ENCODE assay signal across 10 cellular contexts in genomic region chr12:12506541-12506940, GRCh38. TPM values are rescaled to one million over a fixed set of nuclear protein-coding genes. Genes with fewer than 3 reads are reported as not detected.
A peak's percentile ranks its signal among the peaks of the same experiment; 100 is the strongest.
DNase-seq lines count a peak whose midpoint lies in the region; ATAC-seq, FAIRE-seq and TF ChIP-seq lines count a peak whose summit lies in the region.
"Had no signal": no experiment of that assay in that cellular context is flagged by ENCODE, and none has a peak within 500 bp of the region (broad histone marks: within the 10 kb centered on the region; RNA-seq: fewer than 3 reads in every experiment).

No MANE protein-coding gene starts in this region.

- no peaks in the 10 kb centered on the region for H3K36me3 ChIP-seq in BLaER1
- H3K36me3 ChIP-seq in fibroblast of lung (ENCODE audit: control insufficient read depth, insufficient read depth, low read length): no peaks in the 10 kb centered on the region
- no peaks in the 10 kb centered on the region for H3K36me3 ChIP-seq in pancreas
- peaks cover 0 to 2% of the 10 kb centered on the region in 2 experiments for H3K36me3 ChIP-seq in trophoblast cell (ENCODE audit: control insufficient read depth in 1 of 2, insufficient read depth in 2 of 2, low read length in 2 of 2)

- H3K4ac ChIP-seq in trophoblast cell (ENCODE audit: low read depth, low read length): no peak overlapping the region

- WGBS in pancreas, 2 donors: 76 to 85% methylated on average over 3 of the region's 3 CpGs
- no CpG with 5 or more reads among the region's 3 CpGs for WGBS in trophoblast cell (ENCODE audit: extremely low coverage, insufficient coverage, insufficient read length)

- no peak overlapping the region for H2AK5ac ChIP-seq in trophoblast cell (ENCODE audit: low read length)

- ATAC-seq in pancreas: peak in 3 of 4 donors; percentile 24 to 55 (median 42)

- peak overlapping the region; percentile 16; the same call in 1 of the 2 replicates for H3K27ac ChIP-seq in BLaER1
- peak overlapping the region; percentile 71 for H3K27ac ChIP-seq in fibroblast of lung (ENCODE audit: insufficient read depth, low read length)
- peak overlapping the region in 2 of 4 donors; percentile 33 to 56 for H3K27ac ChIP-seq in pancreas
- no peak overlapping the region for H3K27ac ChIP-seq in trophoblast cell (ENCODE audit: low read depth, low read length)
- H3K27ac ChIP-seq: PC-9 had no signal

- H2BK5ac ChIP-seq in trophoblast cell (ENCODE audit: low read depth, low read length, poor library complexity): no peak overlapping the region

- no peaks in the 10 kb centered on the region for H3K9me3 ChIP-seq in BLaER1
- H3K9me3 ChIP-seq in fibroblast of lung (ENCODE audit: control insufficient read depth, insufficient read depth, low read depth, low read length): no peaks in the 10 kb centered on the region
- H3K9me3 ChIP-seq in pancreas: no peaks in the 10 kb centered on the region
- H3K9me3 ChIP-seq in trophoblast cell (ENCODE audit: insufficient read depth, low read depth, low read length): no peaks in the 10 kb centered on the region

- no peak overlapping the region for H4K12ac ChIP-seq in trophoblast cell (ENCODE audit: low read depth, low read length)

- H3K27me3 ChIP-seq in BLaER1: no peaks in the 10 kb centered on the region
- H3K27me3 ChIP-seq in fibroblast of lung (ENCODE audit: control insufficient read depth, insufficient read depth, low read length): no peaks in the 10 kb centered on the region
- no peaks in the 10 kb centered on the region for H3K27me3 ChIP-seq in pancreas
- H3K27me3 ChIP-seq in trophoblast cell (ENCODE audit: insufficient read depth, low read length): no peaks in the 10 kb centered on the region

- no peak overlapping the region for H4K91ac ChIP-seq in trophoblast cell (ENCODE audit: low read depth, low read length)

- no peak overlapping the region for H3K4me3 ChIP-seq in BLaER1
- peak overlapping the region; percentile 0 to 44 (median 25) for H3K4me3 ChIP-seq in fibroblast of lung (replicated peaks in 1 of 4; ENCODE audit: control extremely low read depth in 1 of 4, insufficient read depth in 1 of 4, low read depth in 3 of 4, low read length in 4 of 4)
- no peak overlapping the region for H3K4me3 ChIP-seq in pancreas
- H3K4me3 ChIP-seq in trophoblast cell (ENCODE audit: low read depth, low read length): no peak overlapping the region
- H3K4me3 ChIP-seq: PC-9 had no signal

- H3K4me1 Mint-ChIP-seq in immature natural killer cell: peaks cover 1 to 18% of the 10 kb centered on the region in 2 donors

- H3K14ac ChIP-seq in trophoblast cell (ENCODE audit: low read length): no peak overlapping the region

- H2AFZ ChIP-seq in fibroblast of lung (ENCODE audit: low read length): peak overlapping the region; percentile 10
- no peak overlapping the region for H2AFZ ChIP-seq in trophoblast cell (ENCODE audit: insufficient read depth, low read length, poor library complexity)
- H2AFZ ChIP-seq: PC-9 had no signal

- H3K27me3 Mint-ChIP-seq in immature natural killer cell (ENCODE audit: low read depth in 3 of 3): peaks cover 0 to 2% (median 0%) of the 10 kb centered on the region in 3 donors
- H3K27me3 Mint-ChIP-seq: dendritic cell treated with granulocyte-macrophage colony-stimulating factor and Interleukin-4, amounts not matched to agents 40 ng/mL and 50 ng/mL, for 4 days had no signal

- H3K9ac ChIP-seq in BLaER1 (no peak overlapping the region), fibroblast of lung (ENCODE audit: insufficient read depth, low read length) (no peak overlapping the region), trophoblast cell (ENCODE audit: low read length) (no peak overlapping the region)

- no peak overlapping the region for H3K18ac ChIP-seq in trophoblast cell (ENCODE audit: low read length)

- no peak overlapping the region for H2BK120ac ChIP-seq in trophoblast cell (ENCODE audit: insufficient read depth, low read length, poor library complexity)

- no peak overlapping the region for H3K23ac ChIP-seq in trophoblast cell (ENCODE audit: low read length)

- no peaks in the 10 kb centered on the region for H3K79me1 ChIP-seq in trophoblast cell (ENCODE audit: low read length)

- no peak overlapping the region for H2BK12ac ChIP-seq in trophoblast cell (ENCODE audit: low read length)

- peaks cover 24% of the 10 kb centered on the region for H3K4me1 ChIP-seq in BLaER1
- H3K4me1 ChIP-seq in fibroblast of lung (ENCODE audit: control insufficient read depth, extremely low read depth, insufficient read depth, low read length): peaks cover 17% of the 10 kb centered on the region
- peaks cover 0 to 22% (median 11%) of the 10 kb centered on the region in 3 donors for H3K4me1 ChIP-seq in pancreas
- peaks cover 4 to 11% of the 10 kb centered on the region in 2 experiments for H3K4me1 ChIP-seq in trophoblast cell (ENCODE audit: control insufficient read depth in 1 of 2, insufficient read depth in 2 of 2, low read length in 2 of 2)

- H3K9me3 Mint-ChIP-seq in immature natural killer cell: no peaks in the 10 kb centered on the region
- H3K9me3 Mint-ChIP-seq: dendritic cell treated with granulocyte-macrophage colony-stimulating factor and Interleukin-4, amounts not matched to agents 40 ng/mL and 50 ng/mL, for 4 days had no signal

- peaks cover 0 to 4% (median 0%) of the 10 kb centered on the region in 3 donors for H3K36me3 Mint-ChIP-seq in immature natural killer cell

- DNase-seq in RPMI7951 (ENCODE audit: low read depth) (peak; percentile 79), fibroblast of lung (ENCODE audit: low read depth in 2 of 2) (peak in 1 of 2 donors; percentile 61), pancreas (no peak), immature natural killer cell (no peak), NCI-H82 treated with DMSO at 0.1 percent for 48 hours (lab: John Stamatoyannopoulos, UW; ENCODE audit: unreplicated experiment) (no peak), HTR-8/SVneo (ENCODE audit: insufficient read length, low spot score) (no peak), trophoblast cell (no peak)
- DNase-seq: PC-9 had no signal

- H4K20me1 ChIP-seq in BLaER1 (0 out of 2 replicates have a peak, but pooled peaks cover 5% of the 10 kb centered on the region), fibroblast of lung (ENCODE audit: control insufficient read depth, extremely low read depth, insufficient read depth, low read length) (no peaks in the 10 kb centered on the region)

- H3K27ac Mint-ChIP-seq in immature natural killer cell: no peak overlapping the region
- H3K27ac Mint-ChIP-seq: dendritic cell treated with granulocyte-macrophage colony-stimulating factor and Interleukin-4, amounts not matched to agents 40 ng/mL and 50 ng/mL, for 4 days had no signal

- H3K4me2 ChIP-seq in BLaER1 (peak overlapping the region; percentile 58), fibroblast of lung (ENCODE audit: extremely low read depth, insufficient read depth, low read length) (peak overlapping the region; percentile 71), trophoblast cell (ENCODE audit: low read length) (no peak overlapping the region)
- H3K4me2 ChIP-seq: PC-9 had no signal

- H4K8ac ChIP-seq in trophoblast cell (ENCODE audit: low read depth, low read length): no peak overlapping the region

- no peak overlapping the region for H3K4me3 Mint-ChIP-seq in immature natural killer cell
- H3K4me3 Mint-ChIP-seq: dendritic cell treated with granulocyte-macrophage colony-stimulating factor and Interleukin-4, amounts not matched to agents 40 ng/mL and 50 ng/mL, for 4 days had no signal

- intact Hi-C loops in pancreas (cut with DNase I): no loop called here

- FAIRE-seq in pancreas (lab: Jason Lieb, UNC) (no peak), HTR-8/SVneo (lab: Jason Lieb, UNC) (no peak)

- TF ChIP-seq CTCF in fibroblast of lung (conservative IDR thresholded peaks at IDR 0.05 in 1 of 2, IDR thresholded peaks at IDR 0.05 in 1 of 2; ENCODE audit: low read depth in 1 of 2, low read length in 2 of 2) (peak in 1 of 2 donors; percentile 3), pancreas (IDR thresholded peaks at IDR 0.05) (no peak)

- H3K79me2 ChIP-seq in fibroblast of lung (ENCODE audit: control insufficient read depth, insufficient read depth, low read length): no peaks in the 10 kb centered on the region
- H3K79me2 ChIP-seq in trophoblast cell (ENCODE audit: control insufficient read depth, insufficient read depth, low read length, poor library complexity): peaks cover 3% of the 10 kb centered on the region

RNA-seq across cellular contexts. Expression of gene DUSP16, which starts 56.1 kb away (rescaled TPM):
- 6.0 and 7.9 TPM in 2 replicates for total RNA-seq in RPMI7951 (2014; rRNA removed; shearing (Covaris generic))
- total RNA-seq in fibroblast of lung (15.2 TPM in 2 replicates), pancreas (10 to 100 TPM; 18.1 to 38.7 (median 27.8) TPM)
- polyA plus RNA-seq in fibroblast of lung (9.4 and 10.4 TPM in 2 replicates), pancreas (10 to 100 TPM in 1 of 2 donors, 1 to 10 TPM in 1; 5.8 to 10.1 TPM), immature natural killer cell (under 1 TPM in 2 of 3 donors, not detected in 1; 0.57 to 0.78 TPM)
- polyA plus RNA-seq in fibroblast of lung (2012): 7.3 TPM in 2 replicates
- 14.7 and 14.9 TPM in 2 replicates for polyA minus RNA-seq in fibroblast of lung (ENCODE audit: low replicate concordance)
- 12.5 and 12.7 TPM in 2 replicates for polyA plus RNA-seq in trophoblast cell (2013)

Comparison
In these comparisons a context has a peak if more than half of its experiments do, and no peak if none do; other contexts are left out.
1. H3K4me3 ChIP-seq: peak in fibroblast of lung (4 of 4); none in BLaER1 (single experiment), pancreas (0 of 4) and trophoblast cell (single experiment).